Comparison of ENCODE assay signal across 8 cellular contexts in genomic region chr20:36573103-36573797, GRCh38. TPM values are rescaled to one million over a fixed set of nuclear protein-coding genes. Genes with fewer than 3 reads are reported as not detected.
DNase-seq lines count a peak whose midpoint lies in the region; ATAC-seq and TF ChIP-seq lines count a peak whose summit lies in the region.

TGIF2 (plus strand) TSS chr20:36573597; CDS start chr20:36578775, 5,178 bp downstream.

- H3K27me3 Mint-ChIP-seq in MCF 10A (ENCODE audit: insufficient read depth, unreplicated experiment), result no peaks in the 10 kb centered on the region

- H3K4me1 Mint-ChIP-seq in MCF 10A (ENCODE audit: insufficient read depth, unreplicated experiment), result peaks cover 19% of the 10 kb centered on the region

- H3K4me1 ChIP-seq in iPS-20b (ENCODE audit: insufficient read depth, low read length), result peaks cover 28% of the 10 kb centered on the region; the same call in 1 of the 2 replicates
- peaks cover 10 to 55% (median 40%) of the 10 kb centered on the region in 6 donors for H3K4me1 ChIP-seq in spleen

- peak within 1 kb of the TSS; percentile 87 for H3K27ac Mint-ChIP-seq in MCF 10A (ENCODE audit: low read depth, unreplicated experiment)

- TF ChIP-seq POLR2A in spleen (IDR thresholded peaks at IDR 0.05), result peak in 1 of 3 donors; percentile 58

- no peaks in the 10 kb centered on the region for H3K9me3 Mint-ChIP-seq in MCF 10A (ENCODE audit: unreplicated experiment)

- H3K9me3 ChIP-seq in iPS-20b (ENCODE audit: insufficient read depth, low read depth, low read length), result no peaks in the 10 kb centered on the region
- H3K9me3 ChIP-seq in spleen, result no peaks in the 10 kb centered on the region

- BruUV-seq in MCF 10A (replicated peaks; lab: Mats Ljungman, UMichigan), result no TSS peak

- no peaks in the 10 kb centered on the region for H3K36me3 Mint-ChIP-seq in MCF 10A (ENCODE audit: insufficient read depth, unreplicated experiment)

- H3K4me3 ChIP-seq in iPS-20b (ENCODE audit: low read length) (peak within 1 kb of the TSS; percentile 87), spleen (peak within 1 kb of the TSS; percentile 69 to 92 (median 82))

- peak within 1 kb of the TSS; percentile 91 for H3K9ac ChIP-seq in iPS-20b (ENCODE audit: low read depth, low read length)

- H3K27me3 ChIP-seq in iPS-20b (ENCODE audit: insufficient read depth, low read length) (no peaks in the 10 kb centered on the region), spleen (replicated peaks in 1 of 7) (peaks cover 0 to 11% (median 0%) of the 10 kb centered on the region in 7 donors)

- WGBS in spleen, 5 donors, result 1 to 2% (median 1%) methylated on average over 32 to 80 of the region's 80 CpGs; no CpG with 5 or more reads in 1 of the 5 donors

- peak within 1 kb of the TSS; percentile 74 for H3K4me3 Mint-ChIP-seq in MCF 10A (ENCODE audit: unreplicated experiment)

- POLR2A ChIA-PET in MCF 10A (lab: Yijun Ruan, JAX), result interaction anchor here (0.7 to 6.4 kb wide), 7 partner anchors 11 to 677 kb away, joined by 3 to 60 read pairs (median 4); partner anchors contain the start of genes RAB5IF and SCAND1

- no peaks in the 10 kb centered on the region; the same call in none of the 2 replicates for H3K36me3 ChIP-seq in iPS-20b (ENCODE audit: insufficient read depth, low read depth, low read length)
- H3K36me3 ChIP-seq in spleen, result peaks cover 0 to 9% (median 0%) of the 10 kb centered on the region in 6 donors

- H3K27ac ChIP-seq in VCaP (peak within 1 kb of the TSS; percentile 75), iPS-20b (ENCODE audit: low read length) (peak within 1 kb of the TSS; percentile 96), spleen (peak within 1 kb of the TSS; percentile 91 to 97 (median 95))

- CTCF ChIA-PET in MCF 10A (lab: Yijun Ruan, JAX), result interaction anchor here (1.0 to 2.8 kb wide), 3 partner anchors 14 to 32 kb away, joined by 3 to 8 read pairs (median 5); partner anchors contain the start of gene RAB5IF

- DNase-seq in GM13976 (ENCODE audit: low spot score), result peak; percentile 99
- DNase-seq in NCI-H146 (lab: John Stamatoyannopoulos, UW), result peak; percentile 89
- peak; percentile 57 for DNase-seq in MCF 10A (ENCODE audit: unreplicated experiment)
- DNase-seq in spleen, result peak; percentile 96
- DNase-seq in NCI-H2107 treated with DMSO at 0.1 percent for 48 hours (lab: John Stamatoyannopoulos, UW; ENCODE audit: unreplicated experiment), result no peak

- TF ChIP-seq CTCF in GM13976 (IDR thresholded peaks at IDR 0.05; ENCODE audit: borderline replicate concordance, control extremely low read depth, extremely low read depth, insufficient read depth, missing control alignments) (no peak), VCaP (conservative IDR thresholded peaks at IDR 0.05) (no peak), MCF 10A (IDR thresholded peaks at IDR 0.05; ENCODE audit: unreplicated experiment) (no peak), spleen (IDR thresholded peaks at IDR 0.05 in 8 of 11, conservative IDR thresholded peaks at IDR 0.05 in 3 of 11) (no peak)

- in situ Hi-C loops in GM13976 (cut with MboI; ENCODE audit: low sequenced_read_pairs, unreplicated experiment), result no loop called here

- intact Hi-C loops in MCF 10A (cut with micrococcal nuclease) (no loop called here), spleen (cut with DNase I; ENCODE audit: low total_unique reads) (no loop called here)

- peak; percentile 51 for ATAC-seq in HG02571 (IDR thresholded peaks at IDR 0.05; ENCODE audit: unreplicated experiment)

RNA-seq across cellular contexts. Expression of gene TGIF2, which starts in this region (rescaled TPM):
- 5.9 and 9.7 TPM in 2 replicates for total RNA-seq in MCF 10A (2022)
- 10 to 100 TPM; 23.3 to 38.2 (median 30.1) TPM for total RNA-seq in spleen
- polyA plus RNA-seq in spleen, result 10 to 100 TPM; 13.6 to 20.8 (median 14.3) TPM
